9 cellular contexts compared by ENCODE assay signal in genomic region chr6:26538572-26538902, GRCh38. TPM values are rescaled to one million over a fixed set of nuclear protein-coding genes. Genes with fewer than 3 reads are reported as not detected.
DNase-seq lines count a peak whose midpoint lies in the region; ATAC-seq and TF ChIP-seq lines count a peak whose summit lies in the region.
"Had no signal": no experiment of that assay in that cellular context is flagged by ENCODE, and none has a peak within 500 bp of the region (broad histone marks: within the 10 kb centered on the region; RNA-seq: fewer than 3 reads in every experiment).

No MANE protein-coding gene starts in this region.

- peaks cover 37 to 71% (median 56%) of the 10 kb centered on the region in 10 experiments for H3K4me1 ChIP-seq in BLaER1 treated with 17β-estradiol and CSF1 and Interleukin-3, amounts not matched to agents 10 nM and 100 nM
- peaks cover 19% of the 10 kb centered on the region for H3K4me1 ChIP-seq in HUES48 (ENCODE audit: control insufficient read depth, insufficient read depth, low read length)

- peaks cover 8% of the 10 kb centered on the region for H3K27me3 Mint-ChIP-seq in activated naive CD8-positive, alpha-beta T cell treated with anti-CD3 and anti-CD28 coated beads, Interleukin-2, amount 50 U/mL, for 24 hours

- H3K27me3 ChIP-seq in BLaER1 treated with 17β-estradiol and CSF1 and Interleukin-3, amounts not matched to agents 10 nM and 100 nM, result no peaks in the 10 kb centered on the region
- H3K27me3 ChIP-seq in HUES48 (ENCODE audit: control insufficient read depth, insufficient read depth, low read length) (no peaks in the 10 kb centered on the region), kidney epithelial cell (ENCODE audit: control insufficient read depth, insufficient read depth, low read length) (no peaks in the 10 kb centered on the region)

- H3K9ac ChIP-seq in BLaER1 treated with 17β-estradiol and CSF1 and Interleukin-3, amounts not matched to agents 10 nM and 100 nM, result peak overlapping the region; percentile 88 to 95 (median 91)
- H3K9ac ChIP-seq in HUES48 (ENCODE audit: low read depth, low read length), result peak overlapping the region; percentile 85

- peaks cover 0 to 18% (median 0%) of the 10 kb centered on the region in 11 experiments; a peak in 4 of 22 replicates for H4K20me1 ChIP-seq in BLaER1 treated with 17β-estradiol and CSF1 and Interleukin-3, amounts not matched to agents 10 nM and 100 nM

- H3K36me3 Mint-ChIP-seq in activated naive CD8-positive, alpha-beta T cell treated with anti-CD3 and anti-CD28 coated beads, Interleukin-2, amount 50 U/mL, for 24 hours (ENCODE audit: low read depth), result peaks cover 33% of the 10 kb centered on the region

- peak overlapping the region; percentile 95 for H3K4me3 Mint-ChIP-seq in activated naive CD8-positive, alpha-beta T cell treated with anti-CD3 and anti-CD28 coated beads, Interleukin-2, amount 50 U/mL, for 24 hours

- H3K27ac ChIP-seq in BLaER1 treated with 17β-estradiol and CSF1 and Interleukin-3, amounts not matched to agents 10 nM and 100 nM, result peak overlapping the region; percentile 77 to 96 (median 89)
- H3K27ac ChIP-seq in HUES48 (ENCODE audit: low read depth, low read length) (peak overlapping the region; percentile 90), substantia nigra (ENCODE audit: low read depth, low read length, poor library complexity, severe bottlenecking) (peak overlapping the region; percentile 91)

- peak overlapping the region; percentile 85 to 96 (median 92) for H3K4me2 ChIP-seq in BLaER1 treated with 17β-estradiol and CSF1 and Interleukin-3, amounts not matched to agents 10 nM and 100 nM

- no peak for TF ChIP-seq CTCF in kidney epithelial cell (IDR thresholded peaks at IDR 0.05; ENCODE audit: insufficient read depth, low read length, poor library complexity, severe bottlenecking)

- H3K4me3 ChIP-seq in BLaER1 treated with 17β-estradiol and CSF1 and Interleukin-3, amounts not matched to agents 10 nM and 100 nM, result peak overlapping the region; percentile 78 to 99 (median 85)
- H3K4me3 ChIP-seq in HUES48 (ENCODE audit: low read depth, low read length), result peak overlapping the region; percentile 85
- peak overlapping the region; percentile 55 for H3K4me3 ChIP-seq in kidney epithelial cell (ENCODE audit: low read depth, low read length)

- H3K27ac Mint-ChIP-seq in activated naive CD8-positive, alpha-beta T cell treated with anti-CD3 and anti-CD28 coated beads, Interleukin-2, amount 50 U/mL, for 24 hours, result peak overlapping the region; percentile 98

- no peaks in the 10 kb centered on the region for H3K9me3 Mint-ChIP-seq in activated naive CD8-positive, alpha-beta T cell treated with anti-CD3 and anti-CD28 coated beads, Interleukin-2, amount 50 U/mL, for 24 hours

- peaks cover 65% of the 10 kb centered on the region for H3K4me1 Mint-ChIP-seq in activated naive CD8-positive, alpha-beta T cell treated with anti-CD3 and anti-CD28 coated beads, Interleukin-2, amount 50 U/mL, for 24 hours

- no peak for DNase-seq in activated naive CD8-positive, alpha-beta T cell treated with anti-CD3 and anti-CD28 coated beads, Interleukin-2, amount 50 U/mL, for 24 hours
- DNase-seq in kidney epithelial cell (ENCODE audit: low read depth), result no peak
- DNase-seq in substantia nigra (lab: John Stamatoyannopoulos, UW), result peak in 7 of 49 donors; percentile 41 to 68 (median 47)

- no peaks in the 10 kb centered on the region for H3K9me3 ChIP-seq in BLaER1 treated with 17β-estradiol and CSF1 and Interleukin-3, amounts not matched to agents 10 nM and 100 nM (replicated peaks in 1 of 11)
- H3K9me3 ChIP-seq in HUES48 (ENCODE audit: control insufficient read depth, insufficient read depth, low read length), result no peaks in the 10 kb centered on the region

- H3K36me3 ChIP-seq in BLaER1 treated with 17β-estradiol and CSF1 and Interleukin-3, amounts not matched to agents 10 nM and 100 nM, result peaks cover 12 to 35% (median 25%) of the 10 kb centered on the region in 11 experiments; a peak in 21 of 22 replicates
- H3K36me3 ChIP-seq in HUES48 (ENCODE audit: control insufficient read depth, insufficient read depth, low read length) (peaks cover 12% of the 10 kb centered on the region), kidney epithelial cell (ENCODE audit: control insufficient read depth, insufficient read depth, low read length) (no peaks in the 10 kb centered on the region)

- ATAC-seq in activated naive CD8-positive, alpha-beta T cell treated with anti-CD3 and anti-CD28 coated beads, Interleukin-2, amount 50 U/mL, for 24 hours, result no peak
- ATAC-seq in GM19035 (IDR thresholded peaks at IDR 0.05; ENCODE audit: unreplicated experiment) (no peak), HG03442 (IDR thresholded peaks at IDR 0.05; ENCODE audit: unreplicated experiment) (no peak), HG02763 (IDR thresholded peaks at IDR 0.05; ENCODE audit: unreplicated experiment) (no peak)

RNA-seq across cellular contexts. Expression of gene HMGN4, which starts 0.4 kb away (rescaled TPM):
- 78.1 and 88.5 TPM in 2 replicates for total RNA-seq in kidney epithelial cell

RNA-seq across cellular contexts. Expression of gene BTN1A1, which starts 38.4 kb away (rescaled TPM):
- not detected in 2 replicates for total RNA-seq in kidney epithelial cell
- total RNA-seq: lung microvascular endothelial cell had no signal

RNA-seq across cellular contexts. Expression of gene ABT1, which starts 58.2 kb away (rescaled TPM):
- total RNA-seq in kidney epithelial cell, result 20.7 and 21.6 TPM in 2 replicates
